Comparison of ENCODE assay signal across 22 cellular contexts in genomic region chr16:53896711-53897110, GRCh38.
DNase-seq lines count a peak whose midpoint lies in the region; ATAC-seq and TF ChIP-seq lines count a peak whose summit lies in the region.
"Had no signal": no experiment of that assay in that cellular context is flagged by ENCODE, and none has a peak within 500 bp of the region (broad histone marks: within the 10 kb centered on the region; RNA-seq: fewer than 3 reads in every experiment).

No MANE protein-coding gene starts in this region.

- H3K27ac ChIP-seq in breast epithelium: peak overlapping the region; percentile 17 to 44
- H3K27ac ChIP-seq in mammary epithelial cell (ENCODE audit: insufficient read depth, low read depth, low read length): no peak overlapping the region
- no peak overlapping the region for H3K27ac ChIP-seq in neural progenitor cell
- H3K27ac ChIP-seq: 22Rv1; BLaER1 treated with 17β-estradiol and CSF1 and Interleukin-3, amounts not matched to agents 10 nM and 100 nM had no signal

- BruUV-seq in mammary epithelial cell (replicated peaks; lab: Mats Ljungman, UMichigan): no TSS peak

- in situ Hi-C loops in mammary epithelial cell (cut with MboI; ENCODE audit: low sequenced_read_pairs in 2 of 2): loop anchor here in 1 of 2 donors (25.0 kb wide), 1 partner anchor 1041 kb away; the partner anchor contains the start of gene IRX5

- H3K4me3 ChIP-seq in breast epithelium (no peak overlapping the region), mammary epithelial cell (replicated peaks in 1 of 3; ENCODE audit: insufficient read depth in 1 of 3, low read depth in 2 of 3, low read length in 3 of 3) (no peak overlapping the region), neural progenitor cell (no peak overlapping the region)
- H3K4me3 ChIP-seq: BLaER1 treated with 17β-estradiol and CSF1 and Interleukin-3, amounts not matched to agents 10 nM and 100 nM; HAP-1 had no signal

- no peak overlapping the region for H3K4me3 Mint-ChIP-seq in neural progenitor cell
- H3K4me3 Mint-ChIP-seq: CD14-positive monocyte; CD4-positive, alpha-beta T cell; HFFc6 had no signal

- H3K9me3 ChIP-seq in breast epithelium (no peaks in the 10 kb centered on the region), mammary epithelial cell (replicated peaks; ENCODE audit: insufficient read depth, low read length) (no peaks in the 10 kb centered on the region), neural progenitor cell (ENCODE audit: low read depth) (no peaks in the 10 kb centered on the region)
- H3K9me3 ChIP-seq: BE2C; BLaER1 treated with 17β-estradiol and CSF1 and Interleukin-3, amounts not matched to agents 10 nM and 100 nM; HAP-1 had no signal

- H3K36me3 ChIP-seq in breast epithelium (no peaks in the 10 kb centered on the region), mammary epithelial cell (ENCODE audit: insufficient read depth, low read length) (no peaks in the 10 kb centered on the region), neural progenitor cell (no peaks in the 10 kb centered on the region)
- H3K36me3 ChIP-seq: BE2C, HAP-1 had no signal

- no peaks in the 10 kb centered on the region for H4K20me1 ChIP-seq in mammary epithelial cell (ENCODE audit: insufficient read depth, low read length)
- peaks cover 6% of the 10 kb centered on the region for H4K20me1 ChIP-seq in neural progenitor cell (ENCODE audit: low read depth)

- H3K4me1 ChIP-seq in breast epithelium (peaks cover 3 to 14% of the 10 kb centered on the region in 2 donors), mammary epithelial cell (ENCODE audit: insufficient read depth, low read length) (peaks cover 20% of the 10 kb centered on the region), neural progenitor cell (peaks cover 18% of the 10 kb centered on the region)

- TF ChIP-seq CTCF in breast epithelium (IDR thresholded peaks at IDR 0.05) (no peak), mammary epithelial cell (conservative IDR thresholded peaks at IDR 0.05 in 1 of 2, IDR thresholded peaks at IDR 0.05 in 1 of 2; ENCODE audit: extremely low read depth in 1 of 2, insufficient read depth in 1 of 2, low read depth in 1 of 2, low read length in 2 of 2) (no peak), neural progenitor cell (IDR thresholded peaks at IDR 0.05) (no peak)

- no peak for ATAC-seq in GM21825 (IDR thresholded peaks at IDR 0.05; ENCODE audit: unreplicated experiment)

- H3K4me1 Mint-ChIP-seq in neural progenitor cell: peaks cover 47% of the 10 kb centered on the region

- H3K79me2 ChIP-seq in mammary epithelial cell (ENCODE audit: insufficient read depth, low read length): no peaks in the 10 kb centered on the region
- no peaks in the 10 kb centered on the region for H3K79me2 ChIP-seq in neural progenitor cell (ENCODE audit: low read depth)

- H3F3A ChIP-seq in neural progenitor cell (ENCODE audit: low read depth): peaks cover 6% of the 10 kb centered on the region

- H3K9ac ChIP-seq in mammary epithelial cell (ENCODE audit: insufficient read depth, low read length) (no peak overlapping the region), neural progenitor cell (no peak overlapping the region)
- H3K9ac ChIP-seq: BLaER1 treated with 17β-estradiol and CSF1 and Interleukin-3, amounts not matched to agents 10 nM and 100 nM had no signal

- no peaks in the 10 kb centered on the region for H3K9me3 Mint-ChIP-seq in neural progenitor cell
- H3K9me3 Mint-ChIP-seq: CD14-positive monocyte; CD4-positive, alpha-beta T cell; HFFc6 had no signal

- dilution Hi-C loops in mammary epithelial cell (cut with HindIII; ENCODE audit: low sequenced_read_pairs): no loop called here

- no peaks in the 10 kb centered on the region for H3K27me3 Mint-ChIP-seq in neural progenitor cell (ENCODE audit: insufficient read depth, low read depth)
- H3K27me3 Mint-ChIP-seq: CD4-positive, alpha-beta T cell had no signal

- DNase-seq in DMS 273 (lab: John Stamatoyannopoulos, UW; ENCODE audit: unreplicated experiment): peak; percentile 7
- no peak for DNase-seq in DMS 273 treated with DMSO at 0.1 percent for 48 hours (lab: John Stamatoyannopoulos, UW)
- no peak for DNase-seq in breast epithelium (ENCODE audit: low spot score in 2 of 2)
- no peak for DNase-seq in mammary epithelial cell
- peak; percentile 10 to 68 for DNase-seq in NCI-H446 (lab: John Stamatoyannopoulos, UW)
- peak; percentile 15 for DNase-seq in cerebellum (ENCODE audit: low spot score)
- no peak for DNase-seq in neural progenitor cell (ENCODE audit: low spot score)
- DNase-seq: AML-193; BE2C; Calu3; CD4-positive, alpha-beta T cell; COR-L47; DMS79; EL; GF-D8; GOT3; HFFc6 had no signal

- intact Hi-C loops in breast epithelium (cut with DNase I; ENCODE audit: low total_unique reads) (loop anchor here (10.0 kb wide), 1 partner anchor 388 kb away; the partner anchor contains the start of gene IRX3), mammary epithelial cell (cut with micrococcal nuclease) (no loop called here)

- H3K27me3 ChIP-seq in breast epithelium: no peaks in the 10 kb centered on the region
- H3K27me3 ChIP-seq in mammary epithelial cell (ENCODE audit: insufficient read depth, low read length): no peaks in the 10 kb centered on the region
- no peaks in the 10 kb centered on the region for H3K27me3 ChIP-seq in neural progenitor cell
- H3K27me3 ChIP-seq: BE2C; BLaER1 treated with 17β-estradiol and CSF1 and Interleukin-3, amounts not matched to agents 10 nM and 100 nM had no signal

- 77% methylated on average over 7 of the region's 7 CpGs for WGBS in mammary epithelial cell (ENCODE audit: low coverage, missing lambda C conversion rate)

- H3K4me2 ChIP-seq in mammary epithelial cell (ENCODE audit: insufficient read depth, low read depth, low read length) (no peak overlapping the region), neural progenitor cell (no peak overlapping the region)
- H3K4me2 ChIP-seq: BLaER1 treated with 17β-estradiol and CSF1 and Interleukin-3, amounts not matched to agents 10 nM and 100 nM had no signal

- no peak for TF ChIP-seq POLR2A in breast epithelium (IDR thresholded peaks at IDR 0.05)

- no peak overlapping the region for H3K27ac Mint-ChIP-seq in neural progenitor cell
- H3K27ac Mint-ChIP-seq: CD14-positive monocyte; CD4-positive, alpha-beta T cell; HFFc6 had no signal

- H2AFZ ChIP-seq in mammary epithelial cell (ENCODE audit: low read depth, low read length): no peak overlapping the region
- no peak overlapping the region for H2AFZ ChIP-seq in neural progenitor cell (replicated peaks)

- CTCF ChIA-PET in mammary epithelial cell (lab: Charles Lee; ENCODE audit: low non-redundant PET): no interaction called here

- H3K36me3 Mint-ChIP-seq in neural progenitor cell: peaks cover 3% of the 10 kb centered on the region

Comparison
In these comparisons a context has a peak if more than half of its experiments do, and no peak if none do; other contexts are left out.
1. DNase-seq: peak in DMS 273 (single experiment), NCI-H446 (2 of 2) and cerebellum (single experiment); none in DMS 273 treated with DMSO at 0.1 percent for 48 hours (single experiment), breast epithelium (0 of 2), mammary epithelial cell (single experiment) and neural progenitor cell (single experiment).
2. H3K27ac ChIP-seq: peak in breast epithelium (2 of 2); none in mammary epithelial cell (single experiment) and neural progenitor cell (single experiment).